ENCODE assay signal across 9 cellular contexts in the genomic region with DNA sequence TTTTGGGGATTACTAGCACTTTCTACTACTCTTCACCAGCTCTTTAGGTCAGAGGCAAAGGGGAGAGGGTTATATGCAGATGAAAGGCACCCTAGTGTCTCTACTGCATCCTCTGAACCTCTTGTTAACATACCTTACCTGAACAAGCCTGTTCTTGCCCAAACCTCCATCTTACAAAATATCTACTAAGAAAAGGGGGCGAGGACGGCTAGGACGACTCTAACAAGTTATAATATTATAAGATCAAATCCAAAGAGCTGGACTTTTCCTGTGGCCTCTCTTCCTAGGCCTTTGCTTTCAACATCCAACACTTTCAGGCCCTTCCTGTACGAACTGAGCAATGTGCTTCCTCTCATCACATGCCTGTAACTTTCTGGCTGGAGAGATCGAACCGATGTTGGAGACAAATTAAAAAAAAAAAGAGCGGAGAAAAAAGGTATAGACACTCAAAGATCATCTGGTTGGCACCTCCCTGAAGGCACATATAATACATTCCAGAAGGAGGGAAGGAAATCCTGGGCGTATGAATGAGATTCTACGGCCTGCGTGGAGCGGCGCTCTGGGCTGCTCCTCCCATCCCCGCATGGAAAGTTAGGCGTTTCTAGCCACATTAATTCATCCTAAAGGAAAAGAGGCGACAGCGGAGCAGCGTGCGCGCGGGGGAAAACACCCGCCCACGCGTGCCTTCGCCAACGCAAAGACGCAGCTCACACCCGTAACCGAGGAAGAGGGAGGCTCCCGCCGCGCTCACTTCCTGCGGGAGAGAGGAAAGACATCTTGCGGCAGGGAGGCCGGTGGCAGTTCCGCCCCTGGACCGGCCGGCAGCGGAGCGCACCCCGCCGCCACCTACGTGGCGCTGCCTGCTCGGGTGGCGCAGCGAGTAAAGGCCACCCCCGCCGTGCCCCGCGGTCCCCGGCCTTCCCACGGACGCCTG. TPM values are rescaled to one million over a fixed set of nuclear protein-coding genes. Genes with fewer than 3 reads are reported as not detected.
DNase-seq lines count a peak whose midpoint lies in the region; ATAC-seq, FAIRE-seq and TF ChIP-seq lines count a peak whose summit lies in the region.
"Had no signal": no experiment of that assay in that cellular context is flagged by ENCODE, and none has a peak within 500 bp of the region (broad histone marks: within the 10 kb centered on the region; RNA-seq: fewer than 3 reads in every experiment).

No MANE protein-coding gene starts in this region.

- POLR2A ChIA-PET in A549 (lab: Yijun Ruan, JAX) (no interaction called here), HEK293T (lab: Yijun Ruan, JAX) (interaction anchor here (1.0 to 1.1 kb wide), 2 partner anchors 11 to 13 kb away, joined by 3 to 5 read pairs; no protein-coding TSS in a partner anchor)

- ATAC-seq in A549: peak; percentile 88 to 93
- ATAC-seq in GM19023 (IDR thresholded peaks at IDR 0.05; ENCODE audit: unreplicated experiment): no peak
- ATAC-seq: GM12878 had no signal

- CTCF ChIA-PET in A549 (lab: Yijun Ruan, JAX): interaction anchor here (1.2 to 1.3 kb wide), 2 partner anchors 19 to 28 kb away, joined by 3 read pairs; no protein-coding TSS in a partner anchor
- CTCF ChIA-PET in HEK293T (lab: Yijun Ruan, JAX): interaction anchor here (0.5 to 1.5 kb wide), 3 partner anchors 149 to 889 kb away, joined by 3 to 4 read pairs (median 3); no protein-coding TSS in a partner anchor

- in situ Hi-C loops in KBM-7 (cut with MboI; ENCODE audit: low pct_unique_long_range_greater_than_20kb, low sequenced_read_pairs): no loop called here

- TF ChIP-seq POLR2A in A549 (IDR thresholded peaks at IDR 0.05; ENCODE audit: low read length): peak; percentile 78

- H3K27ac ChIP-seq in A549 (peak overlapping the region; percentile 92 to 99), iPS-18a (ENCODE audit: low read length) (peak overlapping the region; percentile 35), rectal smooth muscle tissue (ENCODE audit: low read depth, low read length) (peak overlapping the region; percentile 49)

- DNase-seq in A549 (ENCODE audit: low read depth in 1 of 2, low spot score in 1 of 2): peak; percentile 45 to 61
- peak; percentile 65 for DNase-seq in HEK293T (ENCODE audit: extremely low spot score)
- peak; percentile 55 for DNase-seq in SW480 (ENCODE audit: low spot score)
- peak; percentile 73 to 77 for DNase-seq in cardiac fibroblast (ENCODE audit: low read depth in 2 of 2)
- DNase-seq in KBM-7: no peak

- H3K9ac ChIP-seq in iPS-18a (ENCODE audit: low read length) (peak overlapping the region; percentile 84), rectal smooth muscle tissue (ENCODE audit: low read length) (peak overlapping the region; percentile 22)

- TF ChIP-seq EP300 in A549 (IDR thresholded peaks at IDR 0.05): no peak

- peaks cover 11% of the 10 kb centered on the region; the same call in 2 of the 3 replicates for H3K4me1 ChIP-seq in A549
- peaks cover 45% of the 10 kb centered on the region for H3K4me1 ChIP-seq in iPS-18a (ENCODE audit: control insufficient read depth, low read depth, low read length)
- peaks cover 6% of the 10 kb centered on the region for H3K4me1 ChIP-seq in rectal smooth muscle tissue (ENCODE audit: control insufficient read depth, insufficient read depth, low read length)

- TF ChIP-seq RAD21 in A549 (conservative IDR thresholded peaks at IDR 0.05 in 1 of 2, IDR thresholded peaks at IDR 0.05 in 1 of 2): no peak

- H3K4me3 ChIP-seq in A549 (peak overlapping the region; percentile 66), cardiac fibroblast (replicated peaks in 1 of 2; ENCODE audit: low read depth in 2 of 2, low read length in 2 of 2) (peak overlapping the region; percentile 64 to 76), iPS-18a (ENCODE audit: low read length) (peak overlapping the region; percentile 80), rectal smooth muscle tissue (ENCODE audit: low read length) (peak overlapping the region; percentile 80)
- H3K4me3 ChIP-seq: GM12878 had no signal

- H3K36me3 ChIP-seq in iPS-18a (ENCODE audit: control insufficient read depth, low read depth, low read length) (no peaks in the 10 kb centered on the region), rectal smooth muscle tissue (ENCODE audit: control insufficient read depth, insufficient read depth, low read length) (no peaks in the 10 kb centered on the region)

- 4% methylated on average over 16 of the region's 53 CpGs for WGBS in A549 (ENCODE audit: missing lambda C conversion rate)

- H3K27me3 ChIP-seq in iPS-18a (ENCODE audit: control insufficient read depth, insufficient read depth, low read length): no peaks in the 10 kb centered on the region
- no peaks in the 10 kb centered on the region for H3K27me3 ChIP-seq in rectal smooth muscle tissue (ENCODE audit: control insufficient read depth, insufficient read depth, low read length)

- no peaks in the 10 kb centered on the region for H3K9me3 ChIP-seq in A549
- H3K9me3 ChIP-seq in iPS-18a (ENCODE audit: control insufficient read depth, low read depth, low read length): no peaks in the 10 kb centered on the region

- H3K4me2 ChIP-seq in A549: peak overlapping the region; percentile 85

- no peak for FAIRE-seq in A549 (lab: Jason Lieb, UNC)
- FAIRE-seq: GM12878 had no signal

- TF ChIP-seq CTCF in A549 (IDR thresholded peaks at IDR 0.05) (no peak; the same call in 2 of the 3 replicates), cardiac fibroblast (IDR thresholded peaks at IDR 0.05; ENCODE audit: low read depth, low read length) (no peak)

TF ChIP-seq in A549, 52 proteins besides CTCF, POLR2A, EP300 and RAD21 (continues in another document):
- TF ChIP-seq HMGXB4 (CRISPR knock-in tag; IDR thresholded peaks at IDR 0.05; ENCODE audit: borderline replicate concordance) (no peak), HES2 (IDR thresholded peaks at IDR 0.05) (no peak), JUN (IDR thresholded peaks at IDR 0.05) (peak; percentile 20 to 31; a peak in 1 of 5 replicates), BHLHE40 (IDR thresholded peaks at IDR 0.05; ENCODE audit: low read depth, low read length) (no peak), USF2 (IDR thresholded peaks at IDR 0.05) (no peak)

TF ChIP-seq in HEK293T, 16 proteins besides CTCF, POLR2A, EP300 and RAD21:
- TF ChIP-seq L3MBTL2 (conservative IDR thresholded peaks at IDR 0.05) (peak; percentile 69), PKNOX1 (IDR thresholded peaks at IDR 0.05) (no peak), SUZ12 (IDR thresholded peaks at IDR 0.05) (no peak), TARDBP (IDR thresholded peaks at IDR 0.05) (peak; percentile 80; the same call in 1 of the 2 replicates)

RNA-seq across cellular contexts. Expression of gene PRDM5, which starts 0.8 kb away (rescaled TPM):
- polyA plus RNA-seq in A549 (2011; rRNA removed) (11.5 and 12.9 TPM in 2 replicates), A549 (2017; fragmentation: RNase III; extraction: RNeasy Plus Mini Kit Qiagen cat#74134 plus additional on column Dnase treatment) (4.6 to 6.6 TPM (median 6.5 TPM) in 3 replicates)
- 2.3 and 2.7 TPM in 2 replicates for polyA plus RNA-seq in A549 (2012; cell fraction: cytosol; rRNA removed)
- polyA plus RNA-seq in A549 (2012; cell fraction: nucleus; rRNA removed): 2.0 and 3.3 TPM in 2 replicates
- polyA minus RNA-seq in A549 (2011; rRNA and poly(A)+ RNA removed): 11.0 and 11.6 TPM in 2 replicates

Comparison
In these comparisons a context has a peak if more than half of its experiments do, and no peak if none do; other contexts are left out.
1. H3K27ac ChIP-seq: peak in every context shown above with its lines; median percentile 96 in A549; 49 in rectal smooth muscle tissue; 35 in iPS-18a.